In the genomic region with DNA sequence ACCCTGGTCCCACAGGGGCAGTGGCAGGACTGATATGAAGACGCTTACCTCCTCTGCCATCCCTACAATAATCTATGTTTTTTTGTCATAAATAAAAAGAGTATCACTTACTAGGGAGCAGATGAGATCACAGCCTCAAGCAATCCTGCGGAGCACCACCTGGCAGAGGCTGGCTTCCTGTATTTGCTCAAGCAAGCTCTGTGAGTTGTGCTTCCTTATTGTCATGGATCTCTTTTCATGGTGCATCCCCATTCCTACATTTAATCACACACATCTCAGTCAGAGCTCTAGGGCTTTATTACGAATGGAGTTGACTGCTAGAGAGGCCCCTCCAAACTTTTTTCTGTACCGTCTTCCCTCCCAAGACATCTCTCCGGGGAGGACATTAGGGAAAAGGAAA, we compare ENCODE assay signal across 18 cellular contexts.
A peak's percentile ranks its signal among the peaks of the same experiment; 100 is the strongest.
DNase-seq lines count a peak whose midpoint lies in the region; ATAC-seq and TF ChIP-seq lines count a peak whose summit lies in the region.
"Had no signal": no experiment of that assay in that cellular context is flagged by ENCODE, and none has a peak within 500 bp of the region (broad histone marks: within the 10 kb centered on the region; RNA-seq: fewer than 3 reads in every experiment).

No MANE protein-coding gene starts in this region.

- H3K4me1 ChIP-seq in RWPE2 (ENCODE audit: insufficient read depth, poor library complexity, severe bottlenecking) = no peaks in the 10 kb centered on the region

- no peak for TF ChIP-seq CTCF in RWPE2 (IDR thresholded peaks at IDR 0.05; ENCODE audit: poor library complexity, severe bottlenecking)

- no peak overlapping the region for H3K4me3 ChIP-seq in RWPE2 (ENCODE audit: severe bottlenecking)
- H3K4me3 ChIP-seq: gastroesophageal sphincter, GM12878 had no signal

- peak; percentile 42 for DNase-seq in DMS53 treated with DMSO at 0.1 percent for 48 hours (lab: John Stamatoyannopoulos, UW; ENCODE audit: unreplicated experiment)
- DNase-seq in NCI-H2029 (lab: John Stamatoyannopoulos, UW) = peak; percentile 93
- DNase-seq in RWPE2 (ENCODE audit: low spot score) = no peak
- DNase-seq in kidney tubule cell (ENCODE audit: low spot score) = peak; percentile 23
- no peak for DNase-seq in midbrain (lab: John Stamatoyannopoulos, UW)
- no peak for DNase-seq in NCI-H82 (lab: John Stamatoyannopoulos, UW)
- DNase-seq in globus pallidus (ENCODE audit: low spot score) = no peak
- DNase-seq: activated naive CD4-positive, alpha-beta T cell treated with anti-CD3 and anti-CD28 coated beads, Interleukin-2, amount 50 U/mL, for 16 hours; DND-41; IMR-90; OCI-M1; retina; SW 1271; WERI-Rb-1 had no signal

- H3K27me3 ChIP-seq in RWPE2 (ENCODE audit: insufficient read depth, poor library complexity, severe bottlenecking) = no peaks in the 10 kb centered on the region
- H3K27me3 ChIP-seq: gastroesophageal sphincter had no signal

- H3K36me3 ChIP-seq in RWPE2 (ENCODE audit: low read depth) = no peaks in the 10 kb centered on the region
- H3K36me3 ChIP-seq: gastroesophageal sphincter, WERI-Rb-1 had no signal

- H3K9me3 ChIP-seq in RWPE2 (ENCODE audit: severe bottlenecking) = no peaks in the 10 kb centered on the region
- H3K9me3 ChIP-seq: gastroesophageal sphincter had no signal

- H3K27ac ChIP-seq in RWPE2 (ENCODE audit: poor library complexity, severe bottlenecking) = no peak overlapping the region
- H3K27ac ChIP-seq: gastroesophageal sphincter, WERI-Rb-1 had no signal

- ATAC-seq in RWPE2 (ENCODE audit: low read depth) (peak; percentile 27; the same call in 1 of the 3 replicates), HG03159 (IDR thresholded peaks at IDR 0.05; ENCODE audit: unreplicated experiment) (no peak)
- ATAC-seq: gastroesophageal sphincter, left lobe of liver had no signal

Comparison
In these comparisons a context has a peak if more than half of its experiments do, and no peak if none do; other contexts are left out.
1. DNase-seq: peak in DMS53 treated with DMSO at 0.1 percent for 48 hours (single experiment), NCI-H2029 (single experiment) and kidney tubule cell (single experiment); none in RWPE2 (single experiment), midbrain (single experiment), NCI-H82 (single experiment) and globus pallidus (single experiment).